18 cellular contexts compared by ENCODE assay signal in the genomic region with DNA sequence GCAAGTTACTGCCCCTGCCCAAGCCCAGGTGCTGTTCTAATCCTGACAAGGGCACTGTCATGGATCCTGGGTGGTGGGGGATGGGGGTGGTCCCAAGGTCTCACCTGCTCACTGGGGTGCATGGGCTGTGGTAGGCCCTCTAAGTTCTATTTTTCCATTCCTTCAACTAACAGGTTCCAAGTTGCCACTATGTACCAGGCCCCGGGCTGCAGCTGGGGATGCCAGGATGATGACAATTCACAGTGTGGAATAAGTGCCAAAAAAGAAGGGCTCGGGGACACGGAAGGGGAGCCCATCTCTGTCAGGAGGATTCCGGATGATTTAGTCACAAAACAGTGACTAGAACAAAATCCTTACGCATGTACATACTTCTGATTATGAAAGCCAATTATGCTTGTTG.
A peak's percentile ranks its signal among the peaks of the same experiment; 100 is the strongest.
DNase-seq lines count a peak whose midpoint lies in the region; ATAC-seq and TF ChIP-seq lines count a peak whose summit lies in the region.
"Had no signal": no experiment of that assay in that cellular context is flagged by ENCODE, and none has a peak within 500 bp of the region (broad histone marks: within the 10 kb centered on the region; RNA-seq: fewer than 3 reads in every experiment).

No MANE protein-coding gene starts in this region.

- H3K4me3 ChIP-seq in fibroblast of villous mesenchyme (ENCODE audit: low read depth, low read length): no peak overlapping the region
- H3K4me3 ChIP-seq: adrenal gland had no signal

- H3K4me1 Mint-ChIP-seq in natural killer cell treated with Interleukin-12 subunit alpha and Interleukin-12 subunit beta and Interleukin-15 and Interleukin-18, amount 100 ng/mL, for 72 hours (ENCODE audit: low read depth in 2 of 2): peaks cover 10 to 12% of the 10 kb centered on the region in 2 donors
- H3K4me1 Mint-ChIP-seq in natural killer cell: peaks cover 11 to 16% of the 10 kb centered on the region in 2 donors
- H3K4me1 Mint-ChIP-seq in activated T-helper 17 cell treated with anti-CD3 and anti-CD28 coated beads, Interleukin-2, amount 50 U/mL, for 72 hours: peaks cover 11% of the 10 kb centered on the region
- H3K4me1 Mint-ChIP-seq in stimulated activated effector memory CD8-positive, alpha-beta T cell treated with anti-CD3 and anti-CD28 coated beads, Interleukin-12 subunit alpha, Interleukin-12 subunit beta, amount 100 ng/mL, for 72 hours: peaks cover 28% of the 10 kb centered on the region

- no peaks in the 10 kb centered on the region for H3K9me3 Mint-ChIP-seq in natural killer cell treated with Interleukin-12 subunit alpha and Interleukin-12 subunit beta and Interleukin-15 and Interleukin-18, amount 100 ng/mL, for 72 hours
- H3K9me3 Mint-ChIP-seq in natural killer cell: no peaks in the 10 kb centered on the region
- no peaks in the 10 kb centered on the region for H3K9me3 Mint-ChIP-seq in activated T-helper 17 cell treated with anti-CD3 and anti-CD28 coated beads, Interleukin-2, amount 50 U/mL, for 72 hours
- H3K9me3 Mint-ChIP-seq in stimulated activated effector memory CD8-positive, alpha-beta T cell treated with anti-CD3 and anti-CD28 coated beads, Interleukin-12 subunit alpha, Interleukin-12 subunit beta, amount 100 ng/mL, for 72 hours: no peaks in the 10 kb centered on the region
- H3K9me3 Mint-ChIP-seq: activated T-cell treated with anti-CD3 and anti-CD28 coated beads, Interleukin-2, amount 50 U/mL, for 4 hours had no signal

- TF ChIP-seq CTCF in natural killer cell (IDR thresholded peaks at IDR 0.05): no peak
- no peak for TF ChIP-seq CTCF in fibroblast of villous mesenchyme (IDR thresholded peaks at IDR 0.05; ENCODE audit: insufficient read depth, low read depth, low read length)

- H3K4me3 Mint-ChIP-seq in natural killer cell treated with Interleukin-12 subunit alpha and Interleukin-12 subunit beta and Interleukin-15 and Interleukin-18, amount 100 ng/mL, for 72 hours: no peak overlapping the region
- H3K4me3 Mint-ChIP-seq in natural killer cell: no peak overlapping the region
- no peak overlapping the region for H3K4me3 Mint-ChIP-seq in activated T-helper 17 cell treated with anti-CD3 and anti-CD28 coated beads, Interleukin-2, amount 50 U/mL, for 72 hours
- no peak overlapping the region for H3K4me3 Mint-ChIP-seq in stimulated activated effector memory CD8-positive, alpha-beta T cell treated with anti-CD3 and anti-CD28 coated beads, Interleukin-12 subunit alpha, Interleukin-12 subunit beta, amount 100 ng/mL, for 72 hours
- H3K4me3 Mint-ChIP-seq: activated T-cell treated with anti-CD3 and anti-CD28 coated beads, Interleukin-2, amount 50 U/mL, for 4 hours had no signal

- intact Hi-C loops in natural killer cell (cut with micrococcal nuclease): no loop called here

- no peak for ATAC-seq in natural killer cell treated with Interleukin-12 subunit alpha and Interleukin-12 subunit beta and Interleukin-15 and Interleukin-18, amount 100 ng/mL, for 72 hours
- no peak for ATAC-seq in natural killer cell
- ATAC-seq in activated T-helper 17 cell treated with anti-CD3 and anti-CD28 coated beads, Interleukin-2, amount 50 U/mL, for 72 hours (replicated peaks): no peak
- ATAC-seq in stimulated activated effector memory CD8-positive, alpha-beta T cell treated with anti-CD3 and anti-CD28 coated beads, Interleukin-12 subunit alpha, Interleukin-12 subunit beta, amount 100 ng/mL, for 72 hours: no peak
- no peak for ATAC-seq in GM18519 (IDR thresholded peaks at IDR 0.05; ENCODE audit: low FRiP score, unreplicated experiment)
- ATAC-seq: activated T-cell treated with anti-CD3 and anti-CD28 coated beads, Interleukin-2, amount 50 U/mL, for 4 hours had no signal

- H3K27me3 Mint-ChIP-seq in natural killer cell treated with Interleukin-12 subunit alpha and Interleukin-12 subunit beta and Interleukin-15 and Interleukin-18, amount 100 ng/mL, for 72 hours: no peaks in the 10 kb centered on the region
- H3K27me3 Mint-ChIP-seq in natural killer cell (ENCODE audit: low read depth in 2 of 2): peaks cover 0 to 3% of the 10 kb centered on the region in 2 donors
- H3K27me3 Mint-ChIP-seq in activated T-helper 17 cell treated with anti-CD3 and anti-CD28 coated beads, Interleukin-2, amount 50 U/mL, for 72 hours: no peaks in the 10 kb centered on the region

- H3K36me3 Mint-ChIP-seq in natural killer cell treated with Interleukin-12 subunit alpha and Interleukin-12 subunit beta and Interleukin-15 and Interleukin-18, amount 100 ng/mL, for 72 hours: no peaks in the 10 kb centered on the region
- no peaks in the 10 kb centered on the region for H3K36me3 Mint-ChIP-seq in natural killer cell
- H3K36me3 Mint-ChIP-seq in activated T-helper 17 cell treated with anti-CD3 and anti-CD28 coated beads, Interleukin-2, amount 50 U/mL, for 72 hours (ENCODE audit: low read depth): peaks cover 9% of the 10 kb centered on the region
- H3K36me3 Mint-ChIP-seq in stimulated activated effector memory CD8-positive, alpha-beta T cell treated with anti-CD3 and anti-CD28 coated beads, Interleukin-12 subunit alpha, Interleukin-12 subunit beta, amount 100 ng/mL, for 72 hours: peaks cover 28% of the 10 kb centered on the region

- H3K27ac Mint-ChIP-seq in natural killer cell treated with Interleukin-12 subunit alpha and Interleukin-12 subunit beta and Interleukin-15 and Interleukin-18, amount 100 ng/mL, for 72 hours: no peak overlapping the region
- H3K27ac Mint-ChIP-seq in natural killer cell: no peak overlapping the region
- H3K27ac Mint-ChIP-seq in activated T-helper 17 cell treated with anti-CD3 and anti-CD28 coated beads, Interleukin-2, amount 50 U/mL, for 72 hours: peak overlapping the region; percentile 41
- no peak overlapping the region for H3K27ac Mint-ChIP-seq in stimulated activated effector memory CD8-positive, alpha-beta T cell treated with anti-CD3 and anti-CD28 coated beads, Interleukin-12 subunit alpha, Interleukin-12 subunit beta, amount 100 ng/mL, for 72 hours

- DNase-seq in natural killer cell treated with Interleukin-12 subunit alpha and Interleukin-12 subunit beta and Interleukin-15 and Interleukin-18, amount 100 ng/mL, for 72 hours (ENCODE audit: low spot score): peak; percentile 29
- DNase-seq in natural killer cell: no peak
- DNase-seq in fibroblast of villous mesenchyme (ENCODE audit: low read depth): peak; percentile 17
- no peak for DNase-seq in activated CD8-positive, alpha-beta memory T cell treated with anti-CD3 and anti-CD28 coated beads for 24 hours
- no peak for DNase-seq in occipital lobe (lab: John Stamatoyannopoulos, UW)
- no peak for DNase-seq in stimulated activated effector memory CD8-positive, alpha-beta T cell treated with anti-CD3 and anti-CD28 coated beads, Interleukin-12 subunit alpha, Interleukin-12 subunit beta, amount 100 ng/mL, for 72 hours (ENCODE audit: low spot score in 2 of 2)
- DNase-seq: activated CD4-positive, alpha-beta T cell treated with anti-CD3 and anti-CD28 coated beads, Interleukin-2, amount 50 U/mL, for 1 hour; activated T-cell treated with anti-CD3 and anti-CD28 coated beads, Interleukin-2, amount 50 U/mL, for 4 hours; adrenal gland; COR-L47; GF-D8; hippocampal formation; NCI-H1436; NCI-H345; stimulated activated naive CD4-positive, alpha-beta T cell; T1000 had no signal

Comparison
In these comparisons a context has a peak if more than half of its experiments do, and no peak if none do; other contexts are left out.
1. DNase-seq: peak in natural killer cell treated with Interleukin-12 subunit alpha and Interleukin-12 subunit beta and Interleukin-15 and Interleukin-18, amount 100 ng/mL, for 72 hours (single experiment) and fibroblast of villous mesenchyme (single experiment); none in natural killer cell (single experiment), activated CD8-positive, alpha-beta memory T cell treated with anti-CD3 and anti-CD28 coated beads for 24 hours (single experiment), occipital lobe (single experiment) and stimulated activated effector memory CD8-positive, alpha-beta T cell treated with anti-CD3 and anti-CD28 coated beads, Interleukin-12 subunit alpha, Interleukin-12 subunit beta, amount 100 ng/mL, for 72 hours (0 of 2).